In the genomic region with DNA sequence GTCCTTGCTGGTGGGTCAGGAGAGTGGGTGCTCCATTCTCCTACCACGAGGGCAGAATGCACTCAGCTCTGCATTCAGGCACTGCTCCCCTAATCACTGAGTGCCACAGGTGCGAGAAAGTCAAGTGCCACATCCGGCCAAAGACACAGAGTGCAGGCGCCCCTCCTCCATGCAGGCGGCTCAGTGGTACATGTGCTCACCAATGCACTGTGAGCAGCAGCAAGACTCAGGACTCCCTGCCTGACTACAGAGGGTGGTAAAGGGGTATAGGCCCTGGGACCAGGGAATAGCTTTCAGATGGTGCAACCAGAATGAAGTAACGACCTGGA, we compare ENCODE assay signal across 1 cellular context.
TF ChIP-seq lines count a peak whose summit lies in the region.

No MANE protein-coding gene starts in this region.

TF ChIP-seq in K562, 482 proteins besides CTCF, POLR2A, EP300 and RAD21 (continued from another document):
- TF ChIP-seq, protein P1, sequence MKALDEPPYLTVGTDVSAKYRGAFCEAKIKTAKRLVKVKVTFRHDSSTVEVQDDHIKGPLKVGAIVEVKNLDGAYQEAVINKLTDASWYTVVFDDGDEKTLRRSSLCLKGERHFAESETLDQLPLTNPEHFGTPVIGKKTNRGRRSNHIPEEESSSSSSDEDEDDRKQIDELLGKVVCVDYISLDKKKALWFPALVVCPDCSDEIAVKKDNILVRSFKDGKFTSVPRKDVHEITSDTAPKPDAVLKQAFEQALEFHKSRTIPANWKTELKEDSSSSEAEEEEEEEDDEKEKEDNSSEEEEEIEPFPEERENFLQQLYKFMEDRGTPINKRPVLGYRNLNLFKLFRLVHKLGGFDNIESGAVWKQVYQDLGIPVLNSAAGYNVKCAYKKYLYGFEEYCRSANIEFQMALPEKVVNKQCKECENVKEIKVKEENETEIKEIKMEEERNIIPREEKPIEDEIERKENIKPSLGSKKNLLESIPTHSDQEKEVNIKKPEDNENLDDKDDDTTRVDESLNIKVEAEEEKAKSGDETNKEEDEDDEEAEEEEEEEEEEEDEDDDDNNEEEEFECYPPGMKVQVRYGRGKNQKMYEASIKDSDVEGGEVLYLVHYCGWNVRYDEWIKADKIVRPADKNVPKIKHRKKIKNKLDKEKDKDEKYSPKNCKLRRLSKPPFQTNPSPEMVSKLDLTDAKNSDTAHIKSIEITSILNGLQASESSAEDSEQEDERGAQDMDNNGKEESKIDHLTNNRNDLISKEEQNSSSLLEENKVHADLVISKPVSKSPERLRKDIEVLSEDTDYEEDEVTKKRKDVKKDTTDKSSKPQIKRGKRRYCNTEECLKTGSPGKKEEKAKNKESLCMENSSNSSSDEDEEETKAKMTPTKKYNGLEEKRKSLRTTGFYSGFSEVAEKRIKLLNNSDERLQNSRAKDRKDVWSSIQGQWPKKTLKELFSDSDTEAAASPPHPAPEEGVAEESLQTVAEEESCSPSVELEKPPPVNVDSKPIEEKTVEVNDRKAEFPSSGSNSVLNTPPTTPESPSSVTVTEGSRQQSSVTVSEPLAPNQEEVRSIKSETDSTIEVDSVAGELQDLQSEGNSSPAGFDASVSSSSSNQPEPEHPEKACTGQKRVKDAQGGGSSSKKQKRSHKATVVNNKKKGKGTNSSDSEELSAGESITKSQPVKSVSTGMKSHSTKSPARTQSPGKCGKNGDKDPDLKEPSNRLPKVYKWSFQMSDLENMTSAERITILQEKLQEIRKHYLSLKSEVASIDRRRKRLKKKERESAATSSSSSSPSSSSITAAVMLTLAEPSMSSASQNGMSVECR (CRISPR knock-in tag; IDR thresholded peaks at IDR 0.05), result no peak
- TF ChIP-seq, protein P2, sequence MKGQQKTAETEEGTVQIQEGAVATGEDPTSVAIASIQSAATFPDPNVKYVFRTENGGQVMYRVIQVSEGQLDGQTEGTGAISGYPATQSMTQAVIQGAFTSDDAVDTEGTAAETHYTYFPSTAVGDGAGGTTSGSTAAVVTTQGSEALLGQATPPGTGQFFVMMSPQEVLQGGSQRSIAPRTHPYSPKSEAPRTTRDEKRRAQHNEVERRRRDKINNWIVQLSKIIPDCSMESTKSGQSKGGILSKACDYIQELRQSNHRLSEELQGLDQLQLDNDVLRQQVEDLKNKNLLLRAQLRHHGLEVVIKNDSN (CRISPR knock-in tag; IDR thresholded peaks at IDR 0.05), result no peak
- TF ChIP-seq, protein P3, sequence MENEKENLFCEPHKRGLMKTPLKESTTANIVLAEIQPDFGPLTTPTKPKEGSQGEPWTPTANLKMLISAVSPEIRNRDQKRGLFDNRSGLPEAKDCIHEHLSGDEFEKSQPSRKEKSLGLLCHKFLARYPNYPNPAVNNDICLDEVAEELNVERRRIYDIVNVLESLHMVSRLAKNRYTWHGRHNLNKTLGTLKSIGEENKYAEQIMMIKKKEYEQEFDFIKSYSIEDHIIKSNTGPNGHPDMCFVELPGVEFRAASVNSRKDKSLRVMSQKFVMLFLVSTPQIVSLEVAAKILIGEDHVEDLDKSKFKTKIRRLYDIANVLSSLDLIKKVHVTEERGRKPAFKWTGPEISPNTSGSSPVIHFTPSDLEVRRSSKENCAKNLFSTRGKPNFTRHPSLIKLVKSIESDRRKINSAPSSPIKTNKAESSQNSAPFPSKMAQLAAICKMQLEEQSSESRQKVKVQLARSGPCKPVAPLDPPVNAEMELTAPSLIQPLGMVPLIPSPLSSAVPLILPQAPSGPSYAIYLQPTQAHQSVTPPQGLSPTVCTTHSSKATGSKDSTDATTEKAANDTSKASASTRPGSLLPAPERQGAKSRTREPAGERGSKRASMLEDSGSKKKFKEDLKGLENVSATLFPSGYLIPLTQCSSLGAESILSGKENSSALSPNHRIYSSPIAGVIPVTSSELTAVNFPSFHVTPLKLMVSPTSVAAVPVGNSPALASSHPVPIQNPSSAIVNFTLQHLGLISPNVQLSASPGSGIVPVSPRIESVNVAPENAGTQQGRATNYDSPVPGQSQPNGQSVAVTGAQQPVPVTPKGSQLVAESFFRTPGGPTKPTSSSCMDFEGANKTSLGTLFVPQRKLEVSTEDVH (IDR thresholded peaks at IDR 0.05; ENCODE audit: low read depth, partially characterized antibody), result no peak
- TF ChIP-seq BCL6 (CRISPR knock-in tag; IDR thresholded peaks at IDR 0.05), result no peak
- TF ChIP-seq MIER1 (IDR thresholded peaks at IDR 0.05; ENCODE audit: low read depth), result no peak
- TF ChIP-seq ZBTB8A (IDR thresholded peaks at IDR 0.05; ENCODE audit: partially characterized antibody), result no peak
- no peak for TF ChIP-seq ZNF140 (CRISPR knock-in tag; IDR thresholded peaks at IDR 0.05)
- TF ChIP-seq STAT5A (IDR thresholded peaks at IDR 0.05; ENCODE audit: borderline replicate concordance, low read length), result no peak
- no peak for TF ChIP-seq MEIS2 (IDR thresholded peaks at IDR 0.05; ENCODE audit: partially characterized antibody)
- no peak for TF ChIP-seq CHD2 (IDR thresholded peaks at IDR 0.05; ENCODE audit: low read depth, low read length)
- TF ChIP-seq MEF2A (IDR thresholded peaks at IDR 0.05; ENCODE audit: control insufficient read depth, low read depth, low read length), result no peak
- no peak for TF ChIP-seq ZBTB1 (CRISPR knock-in tag; IDR thresholded peaks at IDR 0.05; ENCODE audit: borderline replicate concordance, low read depth)
- no peak for TF ChIP-seq HNRNPH1 (optimal IDR thresholded peaks at IDR 0.05; ENCODE audit: low read depth, low read length)
- TF ChIP-seq STAT5B (CRISPR knock-in tag; IDR thresholded peaks at IDR 0.05), result no peak
- no peak for TF ChIP-seq FIP1L1 (IDR thresholded peaks at IDR 0.05; ENCODE audit: low read depth, low read length, poor library complexity, severe bottlenecking)
- TF ChIP-seq, protein P4, sequence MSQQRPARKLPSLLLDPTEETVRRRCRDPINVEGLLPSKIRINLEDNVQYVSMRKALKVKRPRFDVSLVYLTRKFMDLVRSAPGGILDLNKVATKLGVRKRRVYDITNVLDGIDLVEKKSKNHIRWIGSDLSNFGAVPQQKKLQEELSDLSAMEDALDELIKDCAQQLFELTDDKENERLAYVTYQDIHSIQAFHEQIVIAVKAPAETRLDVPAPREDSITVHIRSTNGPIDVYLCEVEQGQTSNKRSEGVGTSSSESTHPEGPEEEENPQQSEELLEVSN (IDR thresholded peaks at IDR 0.05; ENCODE audit: borderline replicate concordance in 1 of 2, extremely low read depth in 1 of 2, insufficient read depth in 1 of 2, insufficient read length in 1 of 2, low read depth in 1 of 2, low read length in 1 of 2, poor library complexity in 1 of 2, severe bottlenecking in 1 of 2), result no peak
- no peak for TF ChIP-seq RCOR1 (IDR thresholded peaks at IDR 0.05; ENCODE audit: borderline replicate concordance in 1 of 2, low read depth in 2 of 2, low read length in 2 of 2)
- TF ChIP-seq, protein P5, sequence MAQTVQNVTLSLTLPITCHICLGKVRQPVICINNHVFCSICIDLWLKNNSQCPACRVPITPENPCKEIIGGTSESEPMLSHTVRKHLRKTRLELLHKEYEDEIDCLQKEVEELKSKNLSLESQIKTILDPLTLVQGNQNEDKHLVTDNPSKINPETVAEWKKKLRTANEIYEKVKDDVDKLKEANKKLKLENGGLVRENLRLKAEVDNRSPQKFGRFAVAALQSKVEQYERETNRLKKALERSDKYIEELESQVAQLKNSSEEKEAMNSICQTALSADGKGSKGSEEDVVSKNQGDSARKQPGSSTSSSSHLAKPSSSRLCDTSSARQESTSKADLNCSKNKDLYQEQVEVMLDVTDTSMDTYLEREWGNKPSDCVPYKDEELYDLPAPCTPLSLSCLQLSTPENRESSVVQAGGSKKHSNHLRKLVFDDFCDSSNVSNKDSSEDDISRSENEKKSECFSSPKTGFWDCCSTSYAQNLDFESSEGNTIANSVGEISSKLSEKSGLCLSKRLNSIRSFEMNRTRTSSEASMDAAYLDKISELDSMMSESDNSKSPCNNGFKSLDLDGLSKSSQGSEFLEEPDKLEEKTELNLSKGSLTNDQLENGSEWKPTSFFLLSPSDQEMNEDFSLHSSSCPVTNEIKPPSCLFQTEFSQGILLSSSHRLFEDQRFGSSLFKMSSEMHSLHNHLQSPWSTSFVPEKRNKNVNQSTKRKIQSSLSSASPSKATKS (CRISPR knock-in tag; IDR thresholded peaks at IDR 0.05), result no peak
